Comparison of ENCODE assay signal across 18 cellular contexts in the genomic region with DNA sequence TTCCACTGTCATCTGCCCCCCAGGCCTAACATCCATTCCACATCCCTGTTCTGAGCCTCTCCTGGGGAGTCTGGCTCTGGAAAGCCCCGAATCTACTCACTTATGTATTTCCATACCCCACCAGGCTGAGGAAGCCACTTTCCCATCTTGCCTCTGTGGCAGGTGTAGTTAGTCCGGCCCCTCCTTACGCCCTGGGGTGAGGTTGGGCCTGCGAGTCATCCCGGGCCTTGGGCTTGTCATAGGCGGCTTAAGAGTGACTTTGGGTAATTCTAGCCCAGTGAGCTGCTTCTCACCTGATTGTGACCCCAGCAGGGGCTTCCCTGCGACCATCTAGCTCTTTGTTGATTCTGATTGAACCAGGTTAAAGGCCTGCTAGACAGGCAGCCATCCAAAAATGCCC. TPM values are rescaled to one million over a fixed set of nuclear protein-coding genes. Genes with fewer than 3 reads are reported as not detected.
DNase-seq lines count a peak whose midpoint lies in the region; ATAC-seq and TF ChIP-seq lines count a peak whose summit lies in the region.
"Had no signal": no experiment of that assay in that cellular context is flagged by ENCODE, and none has a peak within 500 bp of the region (broad histone marks: within the 10 kb centered on the region; RNA-seq: fewer than 3 reads in every experiment).

No MANE protein-coding gene starts in this region.

- no peaks in the 10 kb centered on the region for H3K79me1 ChIP-seq in mesendoderm (ENCODE audit: low read length)

- no peaks in the 10 kb centered on the region for H3K79me2 ChIP-seq in HCT116 (ENCODE audit: insufficient read depth, low read length)
- H3K79me2 ChIP-seq in mesendoderm (ENCODE audit: control insufficient read depth, insufficient read depth, low read length): no peaks in the 10 kb centered on the region

- TF ChIP-seq CTCF in HCT116 (IDR thresholded peaks at IDR 0.05 in 2 of 3, conservative IDR thresholded peaks at IDR 0.05 in 1 of 3; ENCODE audit: borderline replicate concordance in 1 of 3, insufficient read depth in 1 of 3, low read depth in 2 of 3, low read length in 2 of 3): no peak
- TF ChIP-seq CTCF in WERI-Rb-1 (IDR thresholded peaks at IDR 0.05; ENCODE audit: low read depth, low read length): no peak

- no peak overlapping the region for H3K23ac ChIP-seq in mesendoderm (ENCODE audit: low read length)

- H3K4me1 ChIP-seq in HCT116 (ENCODE audit: control insufficient read depth in 1 of 2, insufficient read depth in 2 of 2, low read length in 2 of 2) (peaks cover 5 to 11% of the 10 kb centered on the region in 2 experiments; a peak in 3 of 4 replicates), mesendoderm (ENCODE audit: control insufficient read depth, low read depth, low read length) (peaks cover 17% of the 10 kb centered on the region)
- H3K4me1 ChIP-seq: SJSA1 had no signal

- no peak overlapping the region for H2BK120ac ChIP-seq in mesendoderm (ENCODE audit: low read depth, low read length)

- H3K4me2 ChIP-seq in HCT116 (ENCODE audit: low read length) (peak overlapping the region; percentile 40), mesendoderm (ENCODE audit: low read length) (no peak overlapping the region)

- H3K9me3 ChIP-seq in HCT116 (ENCODE audit: control insufficient read depth in 1 of 2, insufficient read depth in 1 of 2, low read depth in 1 of 2, low read length in 2 of 2) (no peaks in the 10 kb centered on the region), WERI-Rb-1 (ENCODE audit: severe bottlenecking) (no peaks in the 10 kb centered on the region)
- H3K9me3 ChIP-seq: heart left ventricle, SJSA1 had no signal

- no peak for TF ChIP-seq RAD21 in HCT116 (IDR thresholded peaks at IDR 0.05; ENCODE audit: low read depth)

- WGBS in mesendoderm (ENCODE audit: extremely low coverage, insufficient coverage, low lambda C conversion rate): no CpG with 5 or more reads among the region's 7 CpGs

- H3K18ac ChIP-seq in mesendoderm (ENCODE audit: low read length): peak overlapping the region; percentile 19

- no TSS peak for BruUV-seq in HCT116 (replicated peaks; lab: Mats Ljungman, UMichigan)

- H2AK5ac ChIP-seq in mesendoderm (ENCODE audit: low read length): no peak overlapping the region

- H4K8ac ChIP-seq in mesendoderm (ENCODE audit: low read depth, low read length): no peak overlapping the region

- no peaks in the 10 kb centered on the region for H4K20me1 ChIP-seq in HCT116 (ENCODE audit: insufficient read depth)

- intact Hi-C loops in HCT116 (cut with micrococcal nuclease): no loop called here
- intact Hi-C loops in head of caudate nucleus (cut with DNase I): no loop called here

- H3K27me3 ChIP-seq in HCT116 (ENCODE audit: insufficient read depth, low read length) (no peaks in the 10 kb centered on the region), WERI-Rb-1 (ENCODE audit: insufficient read depth, low read depth, severe bottlenecking) (no peaks in the 10 kb centered on the region), mesendoderm (ENCODE audit: insufficient read depth, low read length, poor library complexity) (no peaks in the 10 kb centered on the region)
- H3K27me3 ChIP-seq: heart left ventricle, SJSA1 had no signal

- H3K56ac ChIP-seq in mesendoderm (ENCODE audit: low read length): no peak overlapping the region

- no peak for TF ChIP-seq POLR2A in HCT116 (IDR thresholded peaks at IDR 0.05; ENCODE audit: borderline replicate concordance, extremely low read depth, insufficient read depth, insufficient read length)

- H2BK5ac ChIP-seq in mesendoderm (ENCODE audit: low read length): no peak overlapping the region

- H2BK15ac ChIP-seq in mesendoderm (replicated peaks; ENCODE audit: low read depth): no peak overlapping the region

- H3K4me3 ChIP-seq in HCT116 (replicated peaks in 1 of 2; ENCODE audit: low read depth in 1 of 2, low read length in 2 of 2) (no peak overlapping the region), WERI-Rb-1 (ENCODE audit: low read depth, low read length) (no peak overlapping the region), mesendoderm (ENCODE audit: low read length) (no peak overlapping the region)
- H3K4me3 ChIP-seq: heart left ventricle, SJSA1 had no signal

- RAD21 ChIA-PET in HCT116 (lab: Charles Lee; ENCODE audit: low non-redundant PET in 1 of 2, low total read pairs in 2 of 2, uncharacterized antibody in 2 of 2, unreplicated experiment in 2 of 2): no interaction called here

- H3K36me3 ChIP-seq in HCT116 (ENCODE audit: control insufficient read depth in 1 of 2, insufficient read depth in 2 of 2, low read length in 2 of 2) (no peaks in the 10 kb centered on the region), WERI-Rb-1 (no peaks in the 10 kb centered on the region), mesendoderm (ENCODE audit: control insufficient read depth, insufficient read depth, low read length) (no peaks in the 10 kb centered on the region)
- H3K36me3 ChIP-seq: SJSA1 had no signal

- DNase-seq in HCT116 (ENCODE audit: low read depth, low spot score) (peak; percentile 6), WERI-Rb-1 (peak; percentile 94), mesendoderm (peak; percentile 97), germinal center (ENCODE audit: low spot score) (no peak), head of caudate nucleus (no peak)
- DNase-seq: DND-41; right cardiac atrium; stimulated activated naive B cell treated with anti-CD40 and anti-IgM and Interleukin-4, amounts not matched to agents 10 μg/mL and 1 μg/mL and 100 μg/mL, for 72 hours had no signal

- H2AFZ ChIP-seq in HCT116 (ENCODE audit: low read depth, low read length, poor library complexity, severe bottlenecking): peak overlapping the region; percentile 90

- POLR2A ChIA-PET in HCT116 (lab: Charles Lee): no interaction called here

- ATAC-seq in GM19463 (IDR thresholded peaks at IDR 0.05; ENCODE audit: unreplicated experiment) (peak; percentile 83), HCT116 (peak; percentile 80), GM18873 (IDR thresholded peaks at IDR 0.05; ENCODE audit: low FRiP score, unreplicated experiment) (no peak), GM18907 (IDR thresholded peaks at IDR 0.05; ENCODE audit: unreplicated experiment) (no peak)
- ATAC-seq: stimulated activated naive B cell treated with anti-CD40 and anti-IgM and Interleukin-4, amounts not matched to agents 10 μg/mL and 1 μg/mL and 100 μg/mL, for 72 hours had no signal

- no peak overlapping the region for H4K5ac ChIP-seq in mesendoderm (ENCODE audit: low read length)

- no peak overlapping the region for H3K4ac ChIP-seq in mesendoderm (ENCODE audit: low read depth, low read length)

- H3K9ac ChIP-seq in HCT116 (ENCODE audit: low read length) (0 out of 2 replicates have a peak overlapping the region, but pooled peaks have one; percentile 5), mesendoderm (ENCODE audit: low read length) (no peak overlapping the region)

- no peaks in the 10 kb centered on the region for H3K9me2 ChIP-seq in HCT116 (ENCODE audit: insufficient read depth)

- H3K27ac ChIP-seq in HCT116 (ENCODE audit: low read depth, low read length) (no peak overlapping the region), WERI-Rb-1 (peak overlapping the region; percentile 73), mesendoderm (ENCODE audit: low read depth, low read length) (peak overlapping the region; percentile 65)
- H3K27ac ChIP-seq: C4-2B, HL-60, SJSA1 had no signal

- CTCF ChIA-PET in HCT116 (lab: Charles Lee): no interaction called here

TF ChIP-seq in HCT116, 20 proteins besides CTCF, POLR2A, EP300 and RAD21 (continues in another document):
- no peak for TF ChIP-seq SIN3A (IDR thresholded peaks at IDR 0.05; ENCODE audit: low read depth)
- TF ChIP-seq ZBTB33 (IDR thresholded peaks at IDR 0.05; ENCODE audit: extremely low read depth, insufficient replicate concordance, low read length): no peak
- no peak for TF ChIP-seq JUND (IDR thresholded peaks at IDR 0.05)
- TF ChIP-seq EZH2 (IDR thresholded peaks at IDR 0.05): no peak
- TF ChIP-seq TCF7L2 (IDR thresholded peaks at IDR 0.05; ENCODE audit: borderline replicate concordance, extremely low read depth, insufficient read depth, insufficient read length): no peak
- no peak for TF ChIP-seq EZH2phosphoT487 (IDR thresholded peaks at IDR 0.05; ENCODE audit: borderline replicate concordance)
- TF ChIP-seq CBX3 (IDR thresholded peaks at IDR 0.05; ENCODE audit: low read depth): no peak
- TF ChIP-seq ATF3 (IDR thresholded peaks at IDR 0.05): no peak
- TF ChIP-seq SP1 (IDR thresholded peaks at IDR 0.05; ENCODE audit: low read depth): no peak
- TF ChIP-seq CEBPB (IDR thresholded peaks at IDR 0.05; ENCODE audit: low read depth): no peak
- TF ChIP-seq SRF (IDR thresholded peaks at IDR 0.05; ENCODE audit: low read depth): no peak
- no peak for TF ChIP-seq ZNF274 (IDR thresholded peaks at IDR 0.05; ENCODE audit: low read depth, low read length)

RNA-seq across cellular contexts. Expression of gene PCARE, which starts 21.1 kb away (rescaled TPM):
- total RNA-seq in HCT116 (2021; ENCODE audit: unreplicated experiment): not detected
- polyA plus RNA-seq in HCT116 (2012): not detected in 2 replicates
- not detected for polyA plus RNA-seq in mesendoderm (2013, experiment 1 of 2)
- not detected for polyA plus RNA-seq in mesendoderm (2013, experiment 2 of 2)
- total RNA-seq: H1, liver, SJSA1 had no signal
- polyA plus RNA-seq: H1, liver, neural cell had no signal

Comparison
In these comparisons a context has a peak if more than half of its experiments do, and no peak if none do; other contexts are left out.
1. ATAC-seq: peak in GM19463 (single experiment) and HCT116 (single experiment); none in GM18873 (single experiment) and GM18907 (single experiment).
2. DNase-seq: peak in HCT116 (single experiment), WERI-Rb-1 (single experiment) and mesendoderm (single experiment); none in germinal center (single experiment) and head of caudate nucleus (0 of 42).